ENCODE assay signal across 1 cellular context in genomic region chr10:5412277-5412941, GRCh38.
TF ChIP-seq lines count a peak whose summit lies in the region.

Gene NET1 (plus strand): TSS chr10:5412557. CDS start chr10:5412693, 136 bp downstream.

TF ChIP-seq in HepG2, 621 proteins besides CTCF, POLR2A, EP300 and RAD21 (continued from another document and continues in another):
- peak; percentile 96 for TF ChIP-seq E2F5 (CRISPR knock-in tag; conservative IDR thresholded peaks at IDR 0.05)
- no peak for TF ChIP-seq CHCHD3 (CRISPR knock-in tag; IDR thresholded peaks at IDR 0.05)
- no peak for TF ChIP-seq NFRKB (IDR thresholded peaks at IDR 0.05)
- no peak for TF ChIP-seq TCF12 (IDR thresholded peaks at IDR 0.05)
- no peak for TF ChIP-seq TCF12 (CRISPR knock-in tag; IDR thresholded peaks at IDR 0.05)
- TF ChIP-seq AHDC1 (CRISPR knock-in tag; IDR thresholded peaks at IDR 0.05; ENCODE audit: borderline replicate concordance) = no peak
- TF ChIP-seq STAT5B (CRISPR knock-in tag; IDR thresholded peaks at IDR 0.05) = no peak
- TF ChIP-seq KDM6A (CRISPR knock-in tag; IDR thresholded peaks at IDR 0.05; ENCODE audit: low read depth) = no peak
- no peak for TF ChIP-seq CBX2 (IDR thresholded peaks at IDR 0.05; ENCODE audit: low read depth, low read length)
- peak; percentile 48; the same call in 1 of the 2 replicates for TF ChIP-seq CBX2 (CRISPR knock-in tag; IDR thresholded peaks at IDR 0.05; ENCODE audit: low read depth)
- TF ChIP-seq ZNF24 (IDR thresholded peaks at IDR 0.05) = no peak
- no peak for TF ChIP-seq PAWR (CRISPR knock-in tag; IDR thresholded peaks at IDR 0.05; ENCODE audit: borderline replicate concordance)
- no peak for TF ChIP-seq THAP7 (CRISPR knock-in tag; IDR thresholded peaks at IDR 0.05)
- no peak for TF ChIP-seq FOXA1 (IDR thresholded peaks at IDR 0.05)
- no peak for TF ChIP-seq FOXA1 (CRISPR knock-in tag; IDR thresholded peaks at IDR 0.05)
- TF ChIP-seq GTF3A (CRISPR knock-in tag; conservative IDR thresholded peaks at IDR 0.05) = no peak
- no peak for TF ChIP-seq ZNF460 (CRISPR knock-in tag; IDR thresholded peaks at IDR 0.05; ENCODE audit: borderline replicate concordance)
- no peak for TF ChIP-seq REL (CRISPR knock-in tag; conservative IDR thresholded peaks at IDR 0.05)
- TF ChIP-seq, protein P1, sequence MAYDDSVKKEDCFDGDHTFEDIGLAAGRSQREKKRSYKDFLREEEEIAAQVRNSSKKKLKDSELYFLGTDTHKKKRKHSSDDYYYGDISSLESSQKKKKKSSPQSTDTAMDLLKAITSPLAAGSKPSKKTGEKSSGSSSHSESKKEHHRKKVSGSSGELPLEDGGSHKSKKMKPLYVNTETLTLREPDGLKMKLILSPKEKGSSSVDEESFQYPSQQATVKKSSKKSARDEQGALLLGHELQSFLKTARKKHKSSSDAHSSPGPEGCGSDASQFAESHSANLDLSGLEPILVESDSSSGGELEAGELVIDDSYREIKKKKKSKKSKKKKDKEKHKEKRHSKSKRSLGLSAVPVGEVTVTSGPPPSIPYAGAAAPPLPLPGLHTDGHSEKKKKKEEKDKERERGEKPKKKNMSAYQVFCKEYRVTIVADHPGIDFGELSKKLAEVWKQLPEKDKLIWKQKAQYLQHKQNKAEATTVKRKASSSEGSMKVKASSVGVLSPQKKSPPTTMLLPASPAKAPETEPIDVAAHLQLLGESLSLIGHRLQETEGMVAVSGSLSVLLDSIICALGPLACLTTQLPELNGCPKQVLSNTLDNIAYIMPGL (CRISPR knock-in tag; IDR thresholded peaks at IDR 0.05; ENCODE audit: borderline replicate concordance in 1 of 2, low read depth in 1 of 2) = peak in 1 of 2 experiments; percentile 70; a peak in 2 of 4 replicates
- TF ChIP-seq, protein P2, sequence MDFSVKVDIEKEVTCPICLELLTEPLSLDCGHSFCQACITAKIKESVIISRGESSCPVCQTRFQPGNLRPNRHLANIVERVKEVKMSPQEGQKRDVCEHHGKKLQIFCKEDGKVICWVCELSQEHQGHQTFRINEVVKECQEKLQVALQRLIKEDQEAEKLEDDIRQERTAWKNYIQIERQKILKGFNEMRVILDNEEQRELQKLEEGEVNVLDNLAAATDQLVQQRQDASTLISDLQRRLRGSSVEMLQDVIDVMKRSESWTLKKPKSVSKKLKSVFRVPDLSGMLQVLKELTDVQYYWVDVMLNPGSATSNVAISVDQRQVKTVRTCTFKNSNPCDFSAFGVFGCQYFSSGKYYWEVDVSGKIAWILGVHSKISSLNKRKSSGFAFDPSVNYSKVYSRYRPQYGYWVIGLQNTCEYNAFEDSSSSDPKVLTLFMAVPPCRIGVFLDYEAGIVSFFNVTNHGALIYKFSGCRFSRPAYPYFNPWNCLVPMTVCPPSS (IDR thresholded peaks at IDR 0.05) = no peak
- no peak for TF ChIP-seq CBFB (CRISPR knock-in tag; IDR thresholded peaks at IDR 0.05)
- TF ChIP-seq HNRNPH1 (optimal IDR thresholded peaks at IDR 0.05; ENCODE audit: low read depth, low read length) = no peak
- no peak for TF ChIP-seq NFATC3 (CRISPR knock-in tag; IDR thresholded peaks at IDR 0.05)
- TF ChIP-seq ZNF703 (CRISPR knock-in tag; IDR thresholded peaks at IDR 0.05; ENCODE audit: borderline replicate concordance) = no peak
- peak; percentile 98 for TF ChIP-seq TFDP2 (CRISPR knock-in tag; IDR thresholded peaks at IDR 0.05)
- peak; percentile 34; the same call in 1 of the 2 replicates for TF ChIP-seq KDM5A (IDR thresholded peaks at IDR 0.05; ENCODE audit: borderline replicate concordance, low read length)
- no peak for TF ChIP-seq SRSF1 (optimal IDR thresholded peaks at IDR 0.05; ENCODE audit: low read depth, low read length)
- TF ChIP-seq ZNF709 (CRISPR knock-in tag; IDR thresholded peaks at IDR 0.05) = 0 out of 2 replicates have a peak, but pooled peaks have one; percentile 49
- no peak for TF ChIP-seq ZSCAN30 (CRISPR knock-in tag; IDR thresholded peaks at IDR 0.05)
- peak; percentile 43; the same call in 1 of the 2 replicates for TF ChIP-seq POLR2AphosphoS5 (IDR thresholded peaks at IDR 0.05; ENCODE audit: low read depth, low read length)
- no peak for TF ChIP-seq ZBTB44 (CRISPR knock-in tag; IDR thresholded peaks at IDR 0.05)
- no peak for TF ChIP-seq ZNF549 (CRISPR knock-in tag; IDR thresholded peaks at IDR 0.05)
- TF ChIP-seq, protein P3, sequence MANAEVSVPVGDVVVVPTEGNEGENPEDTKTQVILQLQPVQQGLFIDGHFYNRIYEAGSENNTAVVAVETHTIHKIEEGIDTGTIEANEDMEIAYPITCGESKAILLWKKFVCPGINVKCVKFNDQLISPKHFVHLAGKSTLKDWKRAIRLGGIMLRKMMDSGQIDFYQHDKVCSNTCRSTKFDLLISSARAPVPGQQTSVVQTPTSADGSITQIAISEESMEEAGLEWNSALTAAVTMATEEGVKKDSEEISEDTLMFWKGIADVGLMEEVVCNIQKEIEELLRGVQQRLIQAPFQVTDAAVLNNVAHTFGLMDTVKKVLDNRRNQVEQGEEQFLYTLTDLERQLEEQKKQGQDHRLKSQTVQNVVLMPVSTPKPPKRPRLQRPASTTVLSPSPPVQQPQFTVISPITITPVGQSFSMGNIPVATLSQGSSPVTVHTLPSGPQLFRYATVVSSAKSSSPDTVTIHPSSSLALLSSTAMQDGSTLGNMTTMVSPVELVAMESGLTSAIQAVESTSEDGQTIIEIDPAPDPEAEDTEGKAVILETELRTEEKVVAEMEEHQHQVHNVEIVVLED (CRISPR knock-in tag; IDR thresholded peaks at IDR 0.05; ENCODE audit: borderline replicate concordance) = no peak; the same call in 1 of the 2 replicates
- TF ChIP-seq HINFP (CRISPR knock-in tag; IDR thresholded peaks at IDR 0.05; ENCODE audit: low read depth) = no peak
- no peak for TF ChIP-seq ZNF138 (CRISPR knock-in tag; IDR thresholded peaks at IDR 0.05; ENCODE audit: low read depth)
- TF ChIP-seq ZMYM4 (CRISPR knock-in tag; IDR thresholded peaks at IDR 0.05) = peak; percentile 50; the same call in 1 of the 2 replicates
- TF ChIP-seq, protein P4, sequence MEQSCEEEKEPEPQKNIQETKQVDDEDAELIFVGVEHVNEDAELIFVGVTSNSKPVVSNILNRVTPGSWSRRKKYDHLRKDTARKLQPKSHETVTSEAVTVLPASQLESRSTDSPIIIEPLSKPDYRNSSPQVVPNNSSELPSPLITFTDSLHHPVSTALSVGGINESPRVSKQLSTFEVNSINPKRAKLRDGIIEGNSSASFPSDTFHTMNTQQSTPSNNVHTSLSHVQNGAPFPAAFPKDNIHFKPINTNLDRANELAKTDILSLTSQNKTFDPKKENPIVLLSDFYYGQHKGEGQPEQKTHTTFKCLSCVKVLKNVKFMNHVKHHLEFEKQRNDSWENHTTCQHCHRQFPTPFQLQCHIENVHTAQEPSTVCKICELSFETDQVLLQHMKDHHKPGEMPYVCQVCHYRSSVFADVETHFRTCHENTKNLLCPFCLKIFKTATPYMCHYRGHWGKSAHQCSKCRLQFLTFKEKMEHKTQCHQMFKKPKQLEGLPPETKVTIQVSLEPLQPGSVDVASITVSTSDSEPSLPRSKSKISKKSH (CRISPR knock-in tag; IDR thresholded peaks at IDR 0.05; ENCODE audit: borderline replicate concordance) = no peak
- peak; percentile 89 for TF ChIP-seq MXD4 (CRISPR knock-in tag; IDR thresholded peaks at IDR 0.05)
- TF ChIP-seq ZNF619 (CRISPR knock-in tag; IDR thresholded peaks at IDR 0.05) = no peak
- TF ChIP-seq RFXAP (CRISPR knock-in tag; IDR thresholded peaks at IDR 0.05; ENCODE audit: borderline replicate concordance) = 0 out of 2 replicates have a peak, but pooled peaks have one; percentile 56
- TF ChIP-seq ZNF749 (CRISPR knock-in tag; IDR thresholded peaks at IDR 0.05; ENCODE audit: borderline replicate concordance) = peak; percentile 85
- no peak for TF ChIP-seq ZNF101 (CRISPR knock-in tag; IDR thresholded peaks at IDR 0.05; ENCODE audit: borderline replicate concordance, low read depth)
- no peak for TF ChIP-seq ZNF503 (CRISPR knock-in tag; IDR thresholded peaks at IDR 0.05)
- TF ChIP-seq SIX4 (CRISPR knock-in tag; IDR thresholded peaks at IDR 0.05) = no peak
